In the genomic region with DNA sequence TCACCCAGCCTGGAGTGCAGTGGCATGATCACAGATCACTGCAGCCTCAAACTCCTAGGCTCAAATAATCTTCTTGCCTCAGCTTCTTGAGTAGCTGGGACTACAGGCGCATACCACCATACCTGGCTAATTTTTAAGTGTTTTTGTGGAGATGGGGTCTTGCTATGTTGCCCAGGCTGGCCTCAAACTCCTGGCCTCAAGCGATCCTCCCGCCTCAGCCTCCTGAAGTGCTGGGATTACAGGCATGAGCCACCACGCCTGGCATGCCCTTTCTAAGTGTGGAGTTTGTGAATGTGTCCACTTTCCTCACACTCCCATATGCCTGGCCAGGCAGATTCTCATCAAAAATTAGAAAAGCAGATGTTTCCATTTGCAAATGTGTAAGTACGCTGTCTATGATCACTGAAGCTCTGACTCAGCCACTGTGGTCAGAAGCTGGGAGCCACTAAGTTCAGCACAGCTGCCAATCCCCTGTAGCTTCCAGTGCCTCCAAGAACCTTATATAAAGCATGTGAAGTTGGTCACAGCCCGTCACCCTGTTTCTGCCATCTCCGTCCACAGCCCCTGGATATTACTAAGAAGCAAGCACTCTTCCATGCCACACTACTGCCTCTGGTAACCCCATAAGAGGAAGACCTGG, we compare ENCODE assay signal across 14 cellular contexts.
A peak's percentile ranks its signal among the peaks of the same experiment; 100 is the strongest.
DNase-seq lines count a peak whose midpoint lies in the region; ATAC-seq and TF ChIP-seq lines count a peak whose summit lies in the region.
"Had no signal": no experiment of that assay in that cellular context is flagged by ENCODE, and none has a peak within 500 bp of the region (broad histone marks: within the 10 kb centered on the region; RNA-seq: fewer than 3 reads in every experiment).

No MANE protein-coding gene starts in this region.

- H3K27ac ChIP-seq in WERI-Rb-1: no peak overlapping the region

- H3K27me3 ChIP-seq in WERI-Rb-1 (ENCODE audit: insufficient read depth, low read depth, severe bottlenecking): no peaks in the 10 kb centered on the region

- no peaks in the 10 kb centered on the region for H3K36me3 ChIP-seq in WERI-Rb-1

- no peak overlapping the region for H3K4me3 ChIP-seq in AG10803 (ENCODE audit: low read length)
- H3K4me3 ChIP-seq in fibroblast of villous mesenchyme (ENCODE audit: low read depth, low read length): no peak overlapping the region
- H3K4me3 ChIP-seq in WERI-Rb-1 (ENCODE audit: low read depth, low read length): no peak overlapping the region

- H3K9me3 ChIP-seq in WERI-Rb-1 (ENCODE audit: severe bottlenecking): no peaks in the 10 kb centered on the region

- ATAC-seq in GM18907 (IDR thresholded peaks at IDR 0.05; ENCODE audit: unreplicated experiment) (no peak), HG02885 (IDR thresholded peaks at IDR 0.05; ENCODE audit: poor library complexity, unreplicated experiment) (no peak)
- ATAC-seq: Right ventricle myocardium inferior had no signal

- DNase-seq in AG10803 (ENCODE audit: low read depth) (peak; percentile 87), EH (ENCODE audit: low read depth) (peak; percentile 19), fibroblast of villous mesenchyme (ENCODE audit: low read depth) (peak; percentile 27), WERI-Rb-1 (no peak), NCI-H2081 treated with DMSO at 0.1 percent for 48 hours (lab: John Stamatoyannopoulos, UW) (no peak)
- DNase-seq in activated CD4-positive, CD25-positive, alpha-beta regulatory T cell treated with anti-CD3 and anti-CD28 coated beads, Interleukin-2, amount 50 U/mL, for 72 hours: peak; percentile 31
- DNase-seq: activated naive CD4-positive, alpha-beta T cell treated with Interleukin-2 at 50 U/mL for 16 hours; cerebellar nuclear complex; NCI-H1417 treated with DMSO at 0.1 percent for 48 hours; NCI-H526; stimulated activated CD4-positive, alpha-beta T cell treated with anti-CD3 and anti-CD28 coated beads, Interleukin-4, amount 100 ng/mL, for 1 hour had no signal

- TF ChIP-seq CTCF in AG10803 (conservative IDR thresholded peaks at IDR 0.05; ENCODE audit: low read length) (no peak), fibroblast of villous mesenchyme (IDR thresholded peaks at IDR 0.05; ENCODE audit: insufficient read depth, low read depth, low read length) (no peak), WERI-Rb-1 (IDR thresholded peaks at IDR 0.05; ENCODE audit: low read depth, low read length) (no peak)

Comparison
In these comparisons a context has a peak if more than half of its experiments do, and no peak if none do; other contexts are left out.
1. DNase-seq: peak in AG10803 (single experiment), EH (single experiment), activated CD4-positive, CD25-positive, alpha-beta regulatory T cell treated with anti-CD3 and anti-CD28 coated beads, Interleukin-2, amount 50 U/mL, for 72 hours (single experiment) and fibroblast of villous mesenchyme (single experiment); none in WERI-Rb-1 (single experiment) and NCI-H2081 treated with DMSO at 0.1 percent for 48 hours (single experiment).